ENCODE assay signal across 1 cellular context in genomic region chr3:32640939-32641725, GRCh38.
A peak's percentile ranks its signal among the peaks of the same experiment; 100 is the strongest.
TF ChIP-seq lines count a peak whose summit lies in the region.

No MANE protein-coding gene starts in this region.

TF ChIP-seq in HEK293, 187 proteins besides CTCF, POLR2A, EP300 and RAD21 (continued from another document):
- TF ChIP-seq ZBTB26 (tag by site-specific recombination; optimal IDR thresholded peaks at IDR 0.05) (no peak), ZNF692 (tag by site-specific recombination; IDR thresholded peaks at IDR 0.05) (no peak), KLF10 (tag by site-specific recombination; IDR thresholded peaks at IDR 0.05) (no peak), ZNF585B (tag by site-specific recombination; IDR thresholded peaks at IDR 0.05) (no peak), ZNF518A (tag by site-specific recombination; conservative IDR thresholded peaks at IDR 0.05; ENCODE audit: low read depth) (no peak), ELK4 (IDR thresholded peaks at IDR 0.05; ENCODE audit: borderline replicate concordance, low read depth, low read length) (no peak), ZFP69B (tag by site-specific recombination; IDR thresholded peaks at IDR 0.05) (no peak), ZBTB21 (tag by site-specific recombination; IDR thresholded peaks at IDR 0.05) (peak; percentile 65), EGR2 (tag by site-specific recombination; IDR thresholded peaks at IDR 0.05; ENCODE audit: low read depth) (no peak), ZNF146 (tag by site-specific recombination; IDR thresholded peaks at IDR 0.05) (no peak), ATF2 (tag by site-specific recombination; IDR thresholded peaks at IDR 0.05; ENCODE audit: low read depth) (peak; percentile 90), ZNF202 (tag by site-specific recombination; IDR thresholded peaks at IDR 0.05; ENCODE audit: borderline replicate concordance) (no peak), PRDM1 (tag by site-specific recombination; IDR thresholded peaks at IDR 0.05) (no peak), SP3 (tag by site-specific recombination; IDR thresholded peaks at IDR 0.05) (no peak), ZNF629 (tag by site-specific recombination; IDR thresholded peaks at IDR 0.05) (0 out of 2 replicates have a peak, but pooled peaks have one; percentile 30), PRDM6 (tag by site-specific recombination; IDR thresholded peaks at IDR 0.05) (no peak)
